ENCODE assay signal across 11 cellular contexts in genomic region chr10:16944081-16944922, GRCh38.
DNase-seq lines count a peak whose midpoint lies in the region; ATAC-seq and TF ChIP-seq lines count a peak whose summit lies in the region.
"Had no signal": no experiment of that assay in that cellular context is flagged by ENCODE, and none has a peak within 500 bp of the region (broad histone marks: within the 10 kb centered on the region; RNA-seq: fewer than 3 reads in every experiment).

No MANE protein-coding gene starts in this region.

- H3K4me1 ChIP-seq in parathyroid adenoma: peaks cover 9% of the 10 kb centered on the region

- H3K27ac ChIP-seq in parathyroid adenoma: peak overlapping the region; percentile 20

- H3K79me2 ChIP-seq in parathyroid adenoma: no peaks in the 10 kb centered on the region

- H3K9ac ChIP-seq in parathyroid adenoma: no peak overlapping the region

- no peaks in the 10 kb centered on the region for H3K9me3 ChIP-seq in parathyroid adenoma (ENCODE audit: control insufficient read depth, low read length)

- no peak overlapping the region for H2AFZ ChIP-seq in parathyroid adenoma

- no peak overlapping the region for H3K4me2 ChIP-seq in parathyroid adenoma (ENCODE audit: low read length)

- peak; percentile 55 for DNase-seq in DMS 273 (lab: John Stamatoyannopoulos, UW; ENCODE audit: unreplicated experiment)
- peak; percentile 94 for DNase-seq in RPMI7951 (ENCODE audit: low read depth)
- peak; percentile 92 for DNase-seq in fibroblast of mammary gland (ENCODE audit: low read depth)
- no peak for DNase-seq in HuH-7 (ENCODE audit: low spot score)
- DNase-seq in stimulated activated naive CD4-positive, alpha-beta T cell (lab: John Stamatoyannopoulos, UW): no peak
- DNase-seq in GM10248 (ENCODE audit: extremely low spot score): no peak
- DNase-seq: caudate nucleus, DMS53, NCI-H2171 had no signal

- H3K36me3 ChIP-seq in parathyroid adenoma (ENCODE audit: control insufficient read depth, insufficient read depth, low read length): no peaks in the 10 kb centered on the region

- ATAC-seq in GM21423 (IDR thresholded peaks at IDR 0.05; ENCODE audit: unreplicated experiment): no peak

- POLR2A ChIA-PET in GM10248 (lab: Yijun Ruan, JAX): no interaction called here

- TF ChIP-seq CTCF in fibroblast of mammary gland (conservative IDR thresholded peaks at IDR 0.05; ENCODE audit: control insufficient read depth, insufficient read depth, low read depth, low read length) (no peak), parathyroid adenoma (IDR thresholded peaks at IDR 0.05) (no peak), GM10248 (IDR thresholded peaks at IDR 0.05; ENCODE audit: control extremely low read depth, extremely low read depth, low read depth, missing control alignments) (no peak)

- CTCF ChIA-PET in GM10248 (lab: Yijun Ruan, JAX): interaction anchor here (1.1 to 1.5 kb wide), 3 partner anchors 9 to 29 kb away, joined by 3 to 4 read pairs (median 3); no protein-coding TSS in a partner anchor

- H3K27me3 ChIP-seq in parathyroid adenoma (ENCODE audit: control insufficient read depth, insufficient read depth, low read length): no peaks in the 10 kb centered on the region

- H3K4me3 ChIP-seq in fibroblast of mammary gland (ENCODE audit: control insufficient read depth, low read depth, low read length): no peak overlapping the region
- no peak overlapping the region for H3K4me3 ChIP-seq in parathyroid adenoma (ENCODE audit: low read depth, low read length)

Comparison
In these comparisons a context has a peak if more than half of its experiments do, and no peak if none do; other contexts are left out.
1. DNase-seq: peak in DMS 273 (single experiment), RPMI7951 (single experiment) and fibroblast of mammary gland (single experiment); none in HuH-7 (single experiment), stimulated activated naive CD4-positive, alpha-beta T cell (0 of 6) and GM10248 (single experiment).